ENCODE assay signal across 12 cellular contexts in genomic region chr2:99442837-99443236, GRCh38. TPM values are rescaled to one million over a fixed set of nuclear protein-coding genes. Genes with fewer than 3 reads are reported as not detected.
A peak's percentile ranks its signal among the peaks of the same experiment; 100 is the strongest.
DNase-seq lines count a peak whose midpoint lies in the region; ATAC-seq, FAIRE-seq and TF ChIP-seq lines count a peak whose summit lies in the region.
"Had no signal": no experiment of that assay in that cellular context is flagged by ENCODE, and none has a peak within 500 bp of the region (broad histone marks: within the 10 kb centered on the region; RNA-seq: fewer than 3 reads in every experiment).

No MANE protein-coding gene starts in this region.

- H3K4me1 ChIP-seq in endothelial cell of umbilical vein (ENCODE audit: control insufficient read depth, extremely low read depth, insufficient read depth, low read length) (no peaks in the 10 kb centered on the region), left lung (no peaks in the 10 kb centered on the region), vagina (no peaks in the 10 kb centered on the region)

- no peak for TF ChIP-seq CTCF in endothelial cell of umbilical vein (IDR thresholded peaks at IDR 0.05; ENCODE audit: extremely low read depth in 1 of 2, insufficient read depth in 1 of 2, low read depth in 1 of 2, low read length in 2 of 2)
- no peak for TF ChIP-seq CTCF in left lung (IDR thresholded peaks at IDR 0.05)
- no peak for TF ChIP-seq CTCF in vagina (IDR thresholded peaks at IDR 0.05)

- H4K20me1 ChIP-seq in endothelial cell of umbilical vein (replicated peaks; ENCODE audit: control insufficient read depth, extremely low read depth, insufficient read depth, low read length): no peaks in the 10 kb centered on the region

- H3K9me1 ChIP-seq in endothelial cell of umbilical vein (replicated peaks; ENCODE audit: control insufficient read depth, extremely low read depth, insufficient read depth, low read length): no peaks in the 10 kb centered on the region

- peaks cover 49% of the 10 kb centered on the region for H3K79me2 ChIP-seq in endothelial cell of umbilical vein (ENCODE audit: control insufficient read depth, insufficient read depth, low read length)

- peak; percentile 65 for ATAC-seq in left lung
- ATAC-seq: stimulated activated naive CD8-positive, alpha-beta T cell treated with anti-CD3 and anti-CD28 coated beads, Interleukin-15, Interleukin-2, amounts not matched to agents 100 U/mL and 50 U/mL, for 24 hours had no signal

- H3K36me3 ChIP-seq in endothelial cell of umbilical vein (ENCODE audit: control insufficient read depth in 2 of 2, extremely low read depth in 1 of 2, insufficient read depth in 2 of 2, low read length in 2 of 2): peaks cover 7 to 11% of the 10 kb centered on the region in 2 experiments
- H3K36me3 ChIP-seq in left lung: peaks cover 0 to 49% of the 10 kb centered on the region in 2 donors
- H3K36me3 ChIP-seq in vagina: peaks cover 0 to 33% of the 10 kb centered on the region in 2 donors

- H3K9ac ChIP-seq in endothelial cell of umbilical vein (replicated peaks; ENCODE audit: extremely low read depth, insufficient read depth, low read length): no peak overlapping the region

- H3K27me3 ChIP-seq in endothelial cell of umbilical vein (ENCODE audit: control insufficient read depth in 2 of 2, insufficient read depth in 2 of 2, low read length in 2 of 2): no peaks in the 10 kb centered on the region
- H3K27me3 ChIP-seq in left lung: no peaks in the 10 kb centered on the region
- no peaks in the 10 kb centered on the region for H3K27me3 ChIP-seq in vagina

- H3K4me3 ChIP-seq in endothelial cell of umbilical vein (replicated peaks in 1 of 3; ENCODE audit: insufficient read depth in 1 of 3, low read depth in 1 of 3, low read length in 3 of 3): no peak overlapping the region
- no peak overlapping the region for H3K4me3 ChIP-seq in left lung
- H3K4me3 ChIP-seq in vagina: no peak overlapping the region

- no peak for FAIRE-seq in endothelial cell of umbilical vein (lab: Jason Lieb, UNC)

- H3K4me2 ChIP-seq in endothelial cell of umbilical vein (ENCODE audit: insufficient read depth, low read length): no peak overlapping the region

- no peak for TF ChIP-seq POLR2A in endothelial cell of umbilical vein (IDR thresholded peaks at IDR 0.05; ENCODE audit: low read depth, low read length)
- no peak for TF ChIP-seq POLR2A in vagina (IDR thresholded peaks at IDR 0.05)

- CTCF ChIA-PET in endothelial cell of umbilical vein (lab: Charles Lee): interaction anchor here (1.2 kb wide), 1 partner anchor 8 kb away, joined by 3 read pairs; no protein-coding TSS in a partner anchor

- BruUV-seq in endothelial cell of umbilical vein (replicated peaks; lab: Mats Ljungman, UMichigan): no TSS peak

- H2AFZ ChIP-seq in endothelial cell of umbilical vein (ENCODE audit: low read depth, low read length): no peak overlapping the region

- H3K27ac ChIP-seq in endothelial cell of umbilical vein (ENCODE audit: insufficient read depth, low read depth, low read length): no peak overlapping the region
- H3K27ac ChIP-seq in left lung: no peak overlapping the region
- H3K27ac ChIP-seq in vagina: no peak overlapping the region

- POLR2A ChIA-PET in endothelial cell of umbilical vein (lab: Charles Lee): no interaction called here

- peak; percentile 34 for DNase-seq in Ammon's horn (ENCODE audit: low spot score)
- DNase-seq in NCI-H460 (ENCODE audit: extremely low read depth, low read depth): peak; percentile 8
- peak; percentile 14 for DNase-seq in endothelial cell of umbilical vein (ENCODE audit: low read depth, low spot score)
- DNase-seq in left lung: no peak
- DNase-seq in GM19240 (ENCODE audit: insufficient read length, low spot score): no peak
- DNase-seq in vagina (ENCODE audit: extremely low spot score in 2 of 2): no peak
- DNase-seq in stimulated activated CD4-positive, alpha-beta T cell treated with anti-CD3 and anti-CD28 coated beads, Interleukin-4, amount 100 ng/mL, for 1 hour: no peak
- no peak for DNase-seq in activated CD4-positive, alpha-beta T cell treated with anti-CD3 and anti-CD28 coated beads, Interleukin-2, amount 50 U/mL, for 4 hours
- DNase-seq: aorta; CD4-positive, CD25-positive, alpha-beta regulatory T cell; glutamatergic neuron; stimulated activated naive CD8-positive, alpha-beta T cell treated with anti-CD3 and anti-CD28 coated beads, Interleukin-15, Interleukin-2, amounts not matched to agents 100 U/mL and 50 U/mL, for 24 hours had no signal

- intact Hi-C loops in endothelial cell of umbilical vein (cut with micrococcal nuclease) (loop anchor here (1.0 kb wide), 1 partner anchor 47 kb away; the partner anchor contains the start of gene REV1), left lung (cut with DNase I) (no loop called here), vagina (cut with DNase I) (no loop called here)

- dilution Hi-C loops in endothelial cell of umbilical vein (cut with MboI; ENCODE audit: extremely low pct_ligation_motif_present, low sequenced_read_pairs): no loop called here

- H3K9me3 ChIP-seq in endothelial cell of umbilical vein (replicated peaks; ENCODE audit: control insufficient read depth, insufficient read depth, low read length): no peaks in the 10 kb centered on the region
- H3K9me3 ChIP-seq in left lung: no peaks in the 10 kb centered on the region
- H3K9me3 ChIP-seq in vagina: no peaks in the 10 kb centered on the region

TF ChIP-seq in endothelial cell of umbilical vein, 7 proteins besides CTCF, POLR2A, EP300 and RAD21:
- TF ChIP-seq GATA2 (IDR thresholded peaks at IDR 0.05; ENCODE audit: insufficient read depth, insufficient read length, low read depth, low read length): no peak
- TF ChIP-seq EZH2 (IDR thresholded peaks at IDR 0.05; ENCODE audit: borderline replicate concordance, low read depth, low read length, severe bottlenecking): no peak
- TF ChIP-seq FOS (IDR thresholded peaks at IDR 0.05; ENCODE audit: borderline replicate concordance, insufficient read depth, low read length): no peak
- no peak for TF ChIP-seq MAX (IDR thresholded peaks at IDR 0.05; ENCODE audit: insufficient read depth, insufficient read length)
- no peak for TF ChIP-seq JUN (IDR thresholded peaks at IDR 0.05; ENCODE audit: borderline replicate concordance, insufficient read depth, insufficient read length, low read depth)
- TF ChIP-seq POLR2AphosphoS5 (IDR thresholded peaks at IDR 0.05; ENCODE audit: insufficient read depth, low read depth, low read length): no peak
- no peak for TF ChIP-seq MYC (IDR thresholded peaks at IDR 0.05; ENCODE audit: low read depth, low read length)

RNA-seq across cellular contexts. Expression of gene REV1, which starts 47.0 kb away (rescaled TPM):
- 25.4 and 25.6 TPM in 2 replicates for total RNA-seq in NCI-H460 (2014; rRNA removed; shearing (Covaris generic))
- polyA plus RNA-seq in NCI-H460 (2014; cell fraction: nucleus; rRNA removed): 69.0 and 111 TPM in 2 replicates
- 40.8 and 50.3 TPM in 2 replicates for total RNA-seq in endothelial cell of umbilical vein
- polyA plus RNA-seq in endothelial cell of umbilical vein: 16.6 and 19.6 TPM in 2 replicates
- 14.6 and 18.8 TPM in 2 replicates for polyA plus RNA-seq in endothelial cell of umbilical vein (2011; cell fraction: cytosol; rRNA removed)
- 138 and 155 TPM in 2 replicates for polyA plus RNA-seq in endothelial cell of umbilical vein (2011; cell fraction: nucleus; rRNA removed)
- 31.2 and 35.7 TPM in 2 replicates for polyA plus RNA-seq in endothelial cell of umbilical vein (2012)
- polyA minus RNA-seq in endothelial cell of umbilical vein: 55.1 and 69.9 TPM in 2 replicates
- polyA minus RNA-seq in endothelial cell of umbilical vein (2011; cell fraction: cytosol; rRNA and poly(A)+ RNA removed): 15.6 TPM
- polyA minus RNA-seq in endothelial cell of umbilical vein (2011; cell fraction: nucleus; rRNA and poly(A)+ RNA removed): 137 and 206 TPM in 2 replicates
- total RNA-seq in left lung: 10 to 100 TPM; 43.7 to 51.1 TPM
- 102 TPM for total RNA-seq in vagina

Comparison
In these comparisons a context has a peak if more than half of its experiments do, and no peak if none do; other contexts are left out.
1. DNase-seq: peak in Ammon's horn (single experiment), NCI-H460 (single experiment) and endothelial cell of umbilical vein (single experiment); none in left lung (0 of 2), GM19240 (single experiment), vagina (0 of 2), stimulated activated CD4-positive, alpha-beta T cell treated with anti-CD3 and anti-CD28 coated beads, Interleukin-4, amount 100 ng/mL, for 1 hour (single experiment) and activated CD4-positive, alpha-beta T cell treated with anti-CD3 and anti-CD28 coated beads, Interleukin-2, amount 50 U/mL, for 4 hours (0 of 2).